In the genomic region with DNA sequence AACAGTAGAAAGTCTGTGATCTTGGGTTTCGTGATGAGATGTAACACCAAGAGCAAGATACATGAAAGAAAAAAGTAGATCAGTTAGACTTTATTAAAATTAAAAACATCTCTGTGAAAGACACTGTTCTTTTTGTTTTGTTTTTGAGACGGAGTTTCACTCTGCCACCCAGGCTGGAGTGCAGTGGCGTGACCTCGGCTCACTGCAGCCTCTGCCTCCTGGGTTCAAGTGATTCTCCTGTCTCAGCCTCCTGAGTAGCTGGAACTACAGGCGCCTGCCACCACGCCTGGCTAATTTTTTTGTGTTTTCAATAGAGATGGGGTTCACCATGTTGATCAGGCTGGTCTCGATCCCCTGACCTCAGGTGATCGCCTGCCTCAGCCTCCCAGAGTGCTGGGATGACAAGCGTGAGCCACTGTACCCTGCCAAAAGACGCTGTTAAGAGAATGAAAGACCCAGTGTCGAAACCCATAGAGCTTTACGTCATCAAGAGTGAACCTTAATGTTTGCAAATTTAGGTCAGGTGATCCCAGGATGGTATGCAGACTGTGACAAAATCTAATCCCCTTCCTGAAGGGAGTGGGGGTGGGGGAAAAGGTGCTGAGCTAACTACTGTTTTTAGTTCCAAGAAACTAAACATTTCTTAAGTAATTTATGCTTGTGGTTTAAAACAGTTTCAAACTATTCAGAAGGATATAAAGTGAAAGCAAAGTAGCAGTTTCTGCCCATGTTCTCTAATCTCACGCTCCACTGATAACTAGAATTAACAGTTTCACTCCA, we compare ENCODE assay signal across 1 cellular context.
A peak's percentile ranks its signal among the peaks of the same experiment; 100 is the strongest.
TF ChIP-seq lines count a peak whose summit lies in the region.

No MANE protein-coding gene starts in this region.

TF ChIP-seq in GM12878, 131 proteins besides CTCF, POLR2A, EP300 and RAD21 (continued from another document and continues in another):
- TF ChIP-seq, protein P1, sequence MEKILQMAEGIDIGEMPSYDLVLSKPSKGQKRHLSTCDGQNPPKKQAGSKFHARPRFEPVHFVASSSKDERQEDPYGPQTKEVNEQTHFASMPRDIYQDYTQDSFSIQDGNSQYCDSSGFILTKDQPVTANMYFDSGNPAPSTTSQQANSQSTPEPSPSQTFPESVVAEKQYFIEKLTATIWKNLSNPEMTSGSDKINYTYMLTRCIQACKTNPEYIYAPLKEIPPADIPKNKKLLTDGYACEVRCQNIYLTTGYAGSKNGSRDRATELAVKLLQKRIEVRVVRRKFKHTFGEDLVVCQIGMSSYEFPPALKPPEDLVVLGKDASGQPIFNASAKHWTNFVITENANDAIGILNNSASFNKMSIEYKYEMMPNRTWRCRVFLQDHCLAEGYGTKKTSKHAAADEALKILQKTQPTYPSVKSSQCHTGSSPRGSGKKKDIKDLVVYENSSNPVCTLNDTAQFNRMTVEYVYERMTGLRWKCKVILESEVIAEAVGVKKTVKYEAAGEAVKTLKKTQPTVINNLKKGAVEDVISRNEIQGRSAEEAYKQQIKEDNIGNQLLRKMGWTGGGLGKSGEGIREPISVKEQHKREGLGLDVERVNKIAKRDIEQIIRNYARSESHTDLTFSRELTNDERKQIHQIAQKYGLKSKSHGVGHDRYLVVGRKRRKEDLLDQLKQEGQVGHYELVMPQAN (conservative IDR thresholded peaks at IDR 0.05) = peak; percentile 60; the same call in 1 of the 2 replicates
- TF ChIP-seq E2F8 (IDR thresholded peaks at IDR 0.05; ENCODE audit: low read depth, partially characterized antibody) (peak; percentile 66), ZSCAN29 (IDR thresholded peaks at IDR 0.05) (no peak), JUND (IDR thresholded peaks at IDR 0.05; ENCODE audit: low read depth, low read length) (no peak), CHD1 (IDR thresholded peaks at IDR 0.05; ENCODE audit: low read depth, low read length) (no peak), IKZF1 (conservative IDR thresholded peaks at IDR 0.05) (peak; percentile 88), POU2F2 (IDR thresholded peaks at IDR 0.05; ENCODE audit: borderline replicate concordance, low read depth, low read length) (peak; percentile 73; the same call in 1 of the 3 replicates), SIX5 (IDR thresholded peaks at IDR 0.05; ENCODE audit: low read depth, low read length, severe bottlenecking) (no peak), FOXM1 (IDR thresholded peaks at IDR 0.05; ENCODE audit: low read depth, low read length) (peak; percentile 79; the same call in 1 of the 2 replicates), YY1 (IDR thresholded peaks at IDR 0.05; ENCODE audit: low read depth, low read length) (no peak), TCF12 (IDR thresholded peaks at IDR 0.05; ENCODE audit: low read depth, low read length) (no peak), TCF3 (IDR thresholded peaks at IDR 0.05; ENCODE audit: borderline replicate concordance, insufficient read depth, low read depth, low read length) (no peak), NRF1 (conservative IDR thresholded peaks at IDR 0.05; ENCODE audit: low read depth, low read length) (no peak), MEF2B (IDR thresholded peaks at IDR 0.05; ENCODE audit: partially characterized antibody, poor library complexity, severe bottlenecking) (peak; percentile 79), CUX1 (IDR thresholded peaks at IDR 0.05; ENCODE audit: insufficient replicate concordance, low read depth, low read length) (no peak), EED (IDR thresholded peaks at IDR 0.05; ENCODE audit: low read depth) (peak; percentile 69), CEBPZ (IDR thresholded peaks at IDR 0.05; ENCODE audit: low read depth, low read length) (no peak), SPI1 (IDR thresholded peaks at IDR 0.05; ENCODE audit: borderline replicate concordance, insufficient read depth, low read depth, low read length) (no peak), EGR1 (IDR thresholded peaks at IDR 0.05; ENCODE audit: borderline replicate concordance in 1 of 2, low read depth in 2 of 2, low read length in 2 of 2) (no peak), SP1 (IDR thresholded peaks at IDR 0.05; ENCODE audit: low read depth, low read length) (no peak), SRF (IDR thresholded peaks at IDR 0.05; ENCODE audit: low read depth in 2 of 2, low read length in 2 of 2) (no peak), SMAD5 (IDR thresholded peaks at IDR 0.05; ENCODE audit: low read depth) (no peak), TAF1 (IDR thresholded peaks at IDR 0.05; ENCODE audit: borderline replicate concordance, low read depth, low read length) (no peak), CHD2 (IDR thresholded peaks at IDR 0.05; ENCODE audit: borderline replicate concordance, low read depth, low read length) (peak; percentile 70; the same call in 1 of the 2 replicates), SIN3A (IDR thresholded peaks at IDR 0.05; ENCODE audit: low read depth, low read length) (no peak), CEBPB (IDR thresholded peaks at IDR 0.05; ENCODE audit: borderline replicate concordance in 1 of 2, low read depth in 2 of 2, low read length in 2 of 2) (no peak), NR2F1 (conservative IDR thresholded peaks at IDR 0.05) (peak; percentile 58), SMC3 (IDR thresholded peaks at IDR 0.05; ENCODE audit: borderline replicate concordance, low read length) (no peak), YBX1 (IDR thresholded peaks at IDR 0.05) (no peak), RAD51 (IDR thresholded peaks at IDR 0.05) (peak; percentile 91), LARP7 (IDR thresholded peaks at IDR 0.05) (no peak), SREBF1 (IDR thresholded peaks at IDR 0.05; ENCODE audit: low read length) (no peak), NFXL1 (IDR thresholded peaks at IDR 0.05; ENCODE audit: borderline replicate concordance) (no peak), TCF7 (IDR thresholded peaks at IDR 0.05; ENCODE audit: borderline replicate concordance) (no peak)
- TF ChIP-seq, protein P2, sequence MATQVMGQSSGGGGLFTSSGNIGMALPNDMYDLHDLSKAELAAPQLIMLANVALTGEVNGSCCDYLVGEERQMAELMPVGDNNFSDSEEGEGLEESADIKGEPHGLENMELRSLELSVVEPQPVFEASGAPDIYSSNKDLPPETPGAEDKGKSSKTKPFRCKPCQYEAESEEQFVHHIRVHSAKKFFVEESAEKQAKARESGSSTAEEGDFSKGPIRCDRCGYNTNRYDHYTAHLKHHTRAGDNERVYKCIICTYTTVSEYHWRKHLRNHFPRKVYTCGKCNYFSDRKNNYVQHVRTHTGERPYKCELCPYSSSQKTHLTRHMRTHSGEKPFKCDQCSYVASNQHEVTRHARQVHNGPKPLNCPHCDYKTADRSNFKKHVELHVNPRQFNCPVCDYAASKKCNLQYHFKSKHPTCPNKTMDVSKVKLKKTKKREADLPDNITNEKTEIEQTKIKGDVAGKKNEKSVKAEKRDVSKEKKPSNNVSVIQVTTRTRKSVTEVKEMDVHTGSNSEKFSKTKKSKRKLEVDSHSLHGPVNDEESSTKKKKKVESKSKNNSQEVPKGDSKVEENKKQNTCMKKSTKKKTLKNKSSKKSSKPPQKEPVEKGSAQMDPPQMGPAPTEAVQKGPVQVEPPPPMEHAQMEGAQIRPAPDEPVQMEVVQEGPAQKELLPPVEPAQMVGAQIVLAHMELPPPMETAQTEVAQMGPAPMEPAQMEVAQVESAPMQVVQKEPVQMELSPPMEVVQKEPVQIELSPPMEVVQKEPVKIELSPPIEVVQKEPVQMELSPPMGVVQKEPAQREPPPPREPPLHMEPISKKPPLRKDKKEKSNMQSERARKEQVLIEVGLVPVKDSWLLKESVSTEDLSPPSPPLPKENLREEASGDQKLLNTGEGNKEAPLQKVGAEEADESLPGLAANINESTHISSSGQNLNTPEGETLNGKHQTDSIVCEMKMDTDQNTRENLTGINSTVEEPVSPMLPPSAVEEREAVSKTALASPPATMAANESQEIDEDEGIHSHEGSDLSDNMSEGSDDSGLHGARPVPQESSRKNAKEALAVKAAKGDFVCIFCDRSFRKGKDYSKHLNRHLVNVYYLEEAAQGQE (IDR thresholded peaks at IDR 0.05; ENCODE audit: low read depth, low read length) = no peak
- TF ChIP-seq, protein P3, sequence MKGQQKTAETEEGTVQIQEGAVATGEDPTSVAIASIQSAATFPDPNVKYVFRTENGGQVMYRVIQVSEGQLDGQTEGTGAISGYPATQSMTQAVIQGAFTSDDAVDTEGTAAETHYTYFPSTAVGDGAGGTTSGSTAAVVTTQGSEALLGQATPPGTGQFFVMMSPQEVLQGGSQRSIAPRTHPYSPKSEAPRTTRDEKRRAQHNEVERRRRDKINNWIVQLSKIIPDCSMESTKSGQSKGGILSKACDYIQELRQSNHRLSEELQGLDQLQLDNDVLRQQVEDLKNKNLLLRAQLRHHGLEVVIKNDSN (IDR thresholded peaks at IDR 0.05; ENCODE audit: borderline replicate concordance, extremely low read length, insufficient read depth, low read depth, low read length) = peak; percentile 11
- TF ChIP-seq, protein P4, sequence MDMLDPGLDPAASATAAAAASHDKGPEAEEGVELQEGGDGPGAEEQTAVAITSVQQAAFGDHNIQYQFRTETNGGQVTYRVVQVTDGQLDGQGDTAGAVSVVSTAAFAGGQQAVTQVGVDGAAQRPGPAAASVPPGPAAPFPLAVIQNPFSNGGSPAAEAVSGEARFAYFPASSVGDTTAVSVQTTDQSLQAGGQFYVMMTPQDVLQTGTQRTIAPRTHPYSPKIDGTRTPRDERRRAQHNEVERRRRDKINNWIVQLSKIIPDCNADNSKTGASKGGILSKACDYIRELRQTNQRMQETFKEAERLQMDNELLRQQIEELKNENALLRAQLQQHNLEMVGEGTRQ (IDR thresholded peaks at IDR 0.05; ENCODE audit: borderline replicate concordance, low read depth, low read length) = peak; percentile 54; the same call in 1 of the 2 replicates
